In the genomic region with DNA sequence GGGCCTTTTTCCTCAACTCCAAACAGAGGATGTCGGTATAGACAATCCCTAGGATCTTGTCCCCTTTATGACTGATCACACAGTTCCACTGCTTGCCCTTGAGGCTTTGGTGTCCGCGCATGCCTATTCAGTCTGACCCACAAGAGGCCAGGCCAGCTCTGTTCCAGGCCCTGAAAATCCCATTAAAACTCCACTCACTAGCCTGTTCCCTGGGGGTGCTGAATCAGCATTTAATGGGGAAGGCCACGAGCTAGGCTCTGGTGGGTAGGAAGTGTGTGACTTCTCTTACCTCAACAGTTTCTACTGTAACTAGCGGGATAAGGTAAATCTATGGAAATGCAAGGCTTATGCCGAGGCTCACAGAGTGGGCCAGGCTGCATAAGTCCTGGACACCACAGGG, we compare ENCODE assay signal across 1 cellular context.
TF ChIP-seq lines count a peak whose summit lies in the region.

No MANE protein-coding gene starts in this region.

TF ChIP-seq in IMR-90, 13 proteins besides CTCF, POLR2A, EP300 and RAD21:
- TF ChIP-seq NFE2L2 (IDR thresholded peaks at IDR 0.05; ENCODE audit: low read depth, low read length): no peak
- TF ChIP-seq MAFK (IDR thresholded peaks at IDR 0.05; ENCODE audit: low read depth, low read length): peak; percentile 95
